Comparison of ENCODE assay signal across 34 cellular contexts in genomic region chr15:26721231-26721630, GRCh38. TPM values are rescaled to one million over a fixed set of nuclear protein-coding genes. Genes with fewer than 3 reads are reported as not detected.
"Had no signal": no experiment of that assay in that cellular context is flagged by ENCODE, and none has a peak within 500 bp of the region (broad histone marks: within the 10 kb centered on the region; RNA-seq: fewer than 3 reads in every experiment).

No MANE protein-coding gene starts in this region.

- H3K27me3 Mint-ChIP-seq: activated B cell treated with CpG ODN at 0.5 μM for 24 hours; central memory CD8-positive, alpha-beta T cell; effector memory CD8-positive, alpha-beta T cell had no signal

- FAIRE-seq: colon, islet of Langerhans had no signal

- H3K27ac ChIP-seq: adrenal gland, breast epithelium, esophagus squamous epithelium, gastrocnemius medialis, neutrophil, ovary, psoas muscle, right atrium auricular region, spleen, testis, uterus had no signal

- H3K4me1 ChIP-seq: adrenal gland, breast epithelium, esophagus squamous epithelium, gastrocnemius medialis, psoas muscle, right atrium auricular region, spleen, testis, uterus had no signal

- H3K4me3 ChIP-seq: adrenal gland, breast epithelium, esophagus squamous epithelium, gastrocnemius medialis, ovary, psoas muscle, right atrium auricular region, spleen, testis, uterus had no signal

- H3K4me1 Mint-ChIP-seq: activated B cell treated with CpG ODN at 0.5 μM for 24 hours; central memory CD8-positive, alpha-beta T cell; natural killer cell had no signal

- H3K36me3 ChIP-seq: adrenal gland, breast epithelium, esophagus squamous epithelium, gastrocnemius medialis, neutrophil, ovary, right atrium auricular region, spleen, uterus had no signal

- H3K36me3 Mint-ChIP-seq: activated naive CD8-positive, alpha-beta T cell; natural killer cell had no signal

- H3K9me3 ChIP-seq: adrenal gland, breast epithelium, esophagus squamous epithelium, gastrocnemius medialis, neutrophil, ovary, psoas muscle, right atrium auricular region, testis, uterus had no signal

- H3K27me3 ChIP-seq: adrenal gland, breast epithelium, esophagus squamous epithelium, gastrocnemius medialis, neutrophil, ovary, right atrium auricular region, spleen, testis, uterus had no signal

- DNase-seq: activated B cell treated with CpG ODN at 0.5 μM for 24 hours; activated CD4-positive, alpha-beta T cell treated with anti-CD3 and anti-CD28 coated beads for 4 hours; activated CD4-positive, alpha-beta T cell treated with anti-CD3 and anti-CD28 coated beads, Interleukin-2, amount 50 U/mL, for 48 hours; activated CD8-positive, alpha-beta memory T cell treated with anti-CD3 and anti-CD28 coated beads, Interleukin-2, amount 50 U/mL, for 48 hours; activated naive CD4-positive, alpha-beta T cell; activated T-cell treated with anti-CD3 and anti-CD28 coated beads, Interleukin-2, amount 50 U/mL, for 4 hours; adrenal gland; effector memory CD8-positive, alpha-beta T cell; esophagus squamous epithelium; gastrocnemius medialis; head of caudate nucleus; hypothalamus; left ventricle myocardium superior; mammary epithelial cell; midbrain; natural killer cell; ovary; psoas muscle; spleen; stimulated activated CD4-positive, alpha-beta T cell treated with anti-CD3 and anti-CD28 coated beads, Interleukin-4, amount 100 ng/mL, for 1 hour; stimulated activated naive CD4-positive, alpha-beta T cell; T1000; testis; trophoblast cell; uterus had no signal

- ATAC-seq: activated T-cell treated with anti-CD3 and anti-CD28 coated beads, Interleukin-2, amount 50 U/mL, for 4 hours; effector memory CD8-positive, alpha-beta T cell; gastrocnemius medialis; left ventricle myocardium superior; natural killer cell; psoas muscle had no signal

- H3K4me3 Mint-ChIP-seq: activated B cell treated with CpG ODN at 0.5 μM for 24 hours; activated naive CD8-positive, alpha-beta T cell; activated T-cell treated with anti-CD3 and anti-CD28 coated beads, Interleukin-2, amount 50 U/mL, for 4 hours; central memory CD8-positive, alpha-beta T cell; effector memory CD8-positive, alpha-beta T cell; natural killer cell had no signal

- H3K27ac Mint-ChIP-seq: activated B cell treated with CpG ODN at 0.5 μM for 24 hours; activated naive CD8-positive, alpha-beta T cell; activated T-helper 2 cell treated with anti-CD3 and anti-CD28 coated beads, Interferon-gamma antibody, Interleukin-2, Interleukin-4, amounts not matched to agents 10 μg/mL and 5 μg/mL and 100 μg/mL, durations not matched to agents 14 hours and 24 hours and 36 hours; effector memory CD8-positive, alpha-beta T cell; natural killer cell had no signal

RNA-seq across cellular contexts. Expression of gene GABRB3, which starts 51.6 kb away (rescaled TPM):
- total RNA-seq: activated B cell treated with CpG ODN at 0.5 μM for 24 hours; activated CD8-positive, alpha-beta memory T cell treated with anti-CD3 and anti-CD28 coated beads for 36 hours; activated T-helper 2 cell treated with anti-CD3 and anti-CD28 coated beads, Interferon-gamma antibody, Interleukin-2, Interleukin-4, amounts not matched to agents 10 μg/mL and 5 μg/mL and 100 μg/mL, durations not matched to agents 14 hours and 24 hours and 36 hours; natural killer cell had no signal
- polyA plus RNA-seq: mammary epithelial cell had no signal
